In genomic region chr7:138867744-138868143, GRCh38 we compare ENCODE assay signal across 5 cellular contexts.
"Had no signal": no experiment of that assay in that cellular context is flagged by ENCODE, and none has a peak within 500 bp of the region (broad histone marks: within the 10 kb centered on the region; RNA-seq: fewer than 3 reads in every experiment).

No MANE protein-coding gene starts in this region.

- H3K9me3 Mint-ChIP-seq: IgD-negative memory B cell had no signal

- H3K27ac ChIP-seq: HL-60 had no signal

- DNase-seq: IMR-90, KBM-7 had no signal

- H3K27ac Mint-ChIP-seq: IgD-negative memory B cell had no signal

- H3K4me3 Mint-ChIP-seq: IgD-negative memory B cell had no signal

- H3K4me3 ChIP-seq: K562 had no signal
